Comparison of ENCODE assay signal across 32 cellular contexts in the genomic region with DNA sequence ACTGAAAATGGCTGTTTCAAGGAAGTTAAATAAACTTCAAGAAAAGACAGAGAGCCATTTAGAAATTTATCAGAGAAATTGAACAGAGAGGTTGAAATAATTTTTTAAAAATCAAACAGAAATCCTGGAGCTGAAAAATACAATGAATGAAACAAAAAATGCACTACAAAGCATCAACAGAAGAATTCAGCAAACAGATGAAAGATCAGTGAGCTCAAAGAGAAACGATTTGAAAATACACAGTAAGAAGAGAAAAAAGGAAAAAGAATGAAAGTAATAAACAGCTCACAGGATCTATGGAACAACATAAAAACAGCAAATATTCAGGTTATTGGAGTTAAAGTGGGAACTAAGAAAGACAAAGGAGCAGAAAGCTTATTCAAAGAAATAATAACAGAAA.
"Had no signal": no experiment of that assay in that cellular context is flagged by ENCODE, and none has a peak within 500 bp of the region (broad histone marks: within the 10 kb centered on the region; RNA-seq: fewer than 3 reads in every experiment).

No MANE protein-coding gene starts in this region.

- H3K4me3 ChIP-seq: ascending aorta, breast epithelium, cardiac muscle cell, coronary artery, dorsolateral prefrontal cortex, esophagus muscularis mucosa, gastrocnemius medialis, heart left ventricle had no signal

- ATAC-seq: activated CD4-positive, CD25-positive, alpha-beta regulatory T cell treated with anti-CD3 and anti-CD28 coated beads, Interleukin-2, amount 50 U/mL, for 24 hours; activated CD8-positive, alpha-beta T cell treated with anti-CD3 and anti-CD28 coated beads for 36 hours; activated naive CD4-positive, alpha-beta T cell treated with anti-CD3 and anti-CD28 coated beads, Interleukin-2, amount 50 U/mL, for 72 hours; activated T-cell treated with anti-CD3 and anti-CD28 coated beads, Interleukin-2, amount 50 U/mL, for 4 hours; foreskin keratinocyte; gastrocnemius medialis; heart left ventricle; T-helper 17 cell had no signal

- H3K27ac ChIP-seq: ascending aorta, breast epithelium, cardiac muscle cell, coronary artery, dorsolateral prefrontal cortex, esophagus muscularis mucosa, foreskin keratinocyte, gastrocnemius medialis, heart left ventricle, WERI-Rb-1 had no signal

- DNase-seq: activated B cell treated with CpG ODN at 0.5 μM for 24 hours; activated CD4-positive, alpha-beta T cell treated with anti-CD3 and anti-CD28 coated beads for 48 hours; activated CD4-positive, alpha-beta T cell treated with anti-CD3 and anti-CD28 coated beads, Interleukin-2, amount 50 U/mL, for 1 hour; activated CD4-positive, alpha-beta T cell treated with anti-CD3 and anti-CD28 coated beads, Interleukin-2, amount 50 U/mL, for 48 hours; activated CD8-positive, alpha-beta memory T cell treated with anti-CD3 and anti-CD28 coated beads for 24 hours; activated CD8-positive, alpha-beta T cell treated with anti-CD3 and anti-CD28 coated beads for 36 hours; activated gamma-delta T cell; activated naive CD4-positive, alpha-beta T cell; activated naive CD4-positive, alpha-beta T cell treated with anti-CD3 and anti-CD28 coated beads, Interleukin-2, amount 10 ng/mL, durations not matched to agents 7 days and 5 days; activated naive CD8-positive, alpha-beta T cell treated with anti-CD3 and anti-CD28 coated beads, Interleukin-2, amount 10 ng/mL, durations not matched to agents 7 days and 5 days; activated T-cell treated with anti-CD3 and anti-CD28 coated beads, Interleukin-2, amount 50 U/mL, for 4 hours; dorsolateral prefrontal cortex; effector memory CD4-positive, alpha-beta T cell; erythroblast; foreskin keratinocyte; gastrocnemius medialis; glutamatergic neuron; heart left ventricle; T-helper 17 cell; T1000; WERI-Rb-1 had no signal

- H3K27me3 Mint-ChIP-seq: activated B cell treated with CpG ODN at 0.5 μM for 24 hours; activated CD8-positive, alpha-beta T cell treated with anti-CD3 and anti-CD28 coated beads for 36 hours; activated naive CD4-positive, alpha-beta T cell treated with anti-CD3 and anti-CD28 coated beads, Interleukin-2, amount 10 ng/mL, durations not matched to agents 7 days and 5 days; activated naive CD8-positive, alpha-beta T cell treated with anti-CD3 and anti-CD28 coated beads, Interleukin-2, amount 10 ng/mL, durations not matched to agents 7 days and 5 days; brain; central memory CD8-positive, alpha-beta T cell; dendritic cell treated with granulocyte-macrophage colony-stimulating factor and Interleukin-4, amounts not matched to agents 40 ng/mL and 50 ng/mL, for 4 days; T-helper 17 cell had no signal

- H3K4me1 Mint-ChIP-seq: activated B cell treated with CpG ODN at 0.5 μM for 24 hours; activated naive CD4-positive, alpha-beta T cell treated with anti-CD3 and anti-CD28 coated beads, Interleukin-2, amount 10 ng/mL, durations not matched to agents 7 days and 5 days; activated naive CD8-positive, alpha-beta T cell treated with anti-CD3 and anti-CD28 coated beads, Interleukin-2, amount 10 ng/mL, durations not matched to agents 7 days and 5 days; brain had no signal

- H3K4me1 ChIP-seq: ascending aorta, breast epithelium, esophagus muscularis mucosa, foreskin keratinocyte, heart left ventricle had no signal

- H3K27ac Mint-ChIP-seq: activated B cell treated with CpG ODN at 0.5 μM for 24 hours; activated CD8-positive, alpha-beta T cell treated with anti-CD3 and anti-CD28 coated beads for 36 hours; activated naive CD4-positive, alpha-beta T cell treated with anti-CD3 and anti-CD28 coated beads, Interleukin-2, amount 10 ng/mL, durations not matched to agents 7 days and 5 days; activated naive CD4-positive, alpha-beta T cell treated with anti-CD3 and anti-CD28 coated beads, Interleukin-2, amount 50 U/mL, for 72 hours; activated naive CD8-positive, alpha-beta T cell treated with anti-CD3 and anti-CD28 coated beads, Interleukin-2, amount 10 ng/mL, durations not matched to agents 7 days and 5 days; brain; dendritic cell treated with granulocyte-macrophage colony-stimulating factor and Interleukin-4, amounts not matched to agents 40 ng/mL and 50 ng/mL, for 4 days; T-helper 17 cell; T-helper 2 cell treated with Interferon-gamma antibody and Interleukin-4, amounts not matched to agents 5 μg/mL and 100 μg/mL, for 36 hours had no signal

- H3K27me3 ChIP-seq: ascending aorta, breast epithelium, cardiac muscle cell, dorsolateral prefrontal cortex, esophagus muscularis mucosa, foreskin keratinocyte, gastrocnemius medialis, heart left ventricle had no signal

- H3K4me3 Mint-ChIP-seq: activated B cell treated with CpG ODN at 0.5 μM for 24 hours; activated CD8-positive, alpha-beta T cell treated with anti-CD3 and anti-CD28 coated beads for 36 hours; activated naive CD4-positive, alpha-beta T cell treated with anti-CD3 and anti-CD28 coated beads, Interleukin-2, amount 10 ng/mL, durations not matched to agents 7 days and 5 days; activated naive CD8-positive, alpha-beta T cell treated with anti-CD3 and anti-CD28 coated beads, Interleukin-2, amount 10 ng/mL, durations not matched to agents 7 days and 5 days; activated T-cell treated with anti-CD3 and anti-CD28 coated beads, Interleukin-2, amount 50 U/mL, for 4 hours; brain; central memory CD8-positive, alpha-beta T cell; dendritic cell treated with granulocyte-macrophage colony-stimulating factor and Interleukin-4, amounts not matched to agents 40 ng/mL and 50 ng/mL, for 4 days; T-helper 17 cell; T-helper 2 cell treated with Interferon-gamma antibody and Interleukin-4, amounts not matched to agents 5 μg/mL and 100 μg/mL, for 36 hours had no signal
